3 cellular contexts compared by ENCODE assay signal in genomic region chr14:54771411-54772027, GRCh38.
TF ChIP-seq lines count a peak whose summit lies in the region.

No MANE protein-coding gene starts in this region.

TF ChIP-seq in IMR-90, 13 proteins besides CTCF, POLR2A, EP300 and RAD21:
- TF ChIP-seq NFE2L2 (IDR thresholded peaks at IDR 0.05; ENCODE audit: low read depth, low read length) (no peak), BHLHE40 (IDR thresholded peaks at IDR 0.05; ENCODE audit: low read depth, low read length) (no peak), CEBPB (IDR thresholded peaks at IDR 0.05; ENCODE audit: low read depth, low read length) (no peak), CHD1 (IDR thresholded peaks at IDR 0.05; ENCODE audit: low read depth, low read length) (no peak), FOS (IDR thresholded peaks at IDR 0.05; ENCODE audit: low read depth, low read length) (no peak)

TF ChIP-seq in K562, 482 proteins besides CTCF, POLR2A, EP300 and RAD21 (continues in another document):
- TF ChIP-seq ZNF79 (CRISPR knock-in tag; IDR thresholded peaks at IDR 0.05; ENCODE audit: low read depth) (no peak), BRF1 (IDR thresholded peaks at IDR 0.05; ENCODE audit: borderline replicate concordance, extremely low read depth, insufficient read length) (no peak), POLR2AphosphoS2 (IDR thresholded peaks at IDR 0.05; ENCODE audit: low read length) (no peak), PHB2 (IDR thresholded peaks at IDR 0.05; ENCODE audit: low read depth) (no peak), NR2C1 (IDR thresholded peaks at IDR 0.05) (peak; percentile 82), NR2C1 (tag; IDR thresholded peaks at IDR 0.05) (peak; percentile 87), BCLAF1 (IDR thresholded peaks at IDR 0.05; ENCODE audit: borderline replicate concordance in 1 of 2, control insufficient read depth in 1 of 2, low read depth in 2 of 2, low read length in 1 of 2) (no peak), TAF15 (IDR thresholded peaks at IDR 0.05; ENCODE audit: low read depth, low read length) (no peak), MEIS2 (IDR thresholded peaks at IDR 0.05; ENCODE audit: partially characterized antibody) (no peak), NR2C2 (CRISPR knock-in tag; IDR thresholded peaks at IDR 0.05) (no peak), NR2C2 (tag; IDR thresholded peaks at IDR 0.05) (peak; percentile 39; the same call in 1 of the 2 replicates), KLF6 (CRISPR knock-in tag; IDR thresholded peaks at IDR 0.05; ENCODE audit: borderline replicate concordance) (no peak), ZNF707 (CRISPR knock-in tag; conservative IDR thresholded peaks at IDR 0.05) (no peak), CHAMP1 (IDR thresholded peaks at IDR 0.05) (no peak), BRD4 (IDR thresholded peaks at IDR 0.05) (no peak), ZNF76 (CRISPR knock-in tag; IDR thresholded peaks at IDR 0.05; ENCODE audit: borderline replicate concordance) (no peak), HDAC2 (IDR thresholded peaks at IDR 0.05) (no peak), NFYB (IDR thresholded peaks at IDR 0.05; ENCODE audit: extremely low read depth, insufficient read length) (peak; percentile 31)
- TF ChIP-seq, protein P1, sequence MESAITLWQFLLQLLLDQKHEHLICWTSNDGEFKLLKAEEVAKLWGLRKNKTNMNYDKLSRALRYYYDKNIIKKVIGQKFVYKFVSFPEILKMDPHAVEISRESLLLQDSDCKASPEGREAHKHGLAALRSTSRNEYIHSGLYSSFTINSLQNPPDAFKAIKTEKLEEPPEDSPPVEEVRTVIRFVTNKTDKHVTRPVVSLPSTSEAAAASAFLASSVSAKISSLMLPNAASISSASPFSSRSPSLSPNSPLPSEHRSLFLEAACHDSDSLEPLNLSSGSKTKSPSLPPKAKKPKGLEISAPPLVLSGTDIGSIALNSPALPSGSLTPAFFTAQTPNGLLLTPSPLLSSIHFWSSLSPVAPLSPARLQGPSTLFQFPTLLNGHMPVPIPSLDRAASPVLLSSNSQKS (CRISPR knock-in tag; IDR thresholded peaks at IDR 0.05), result no peak

TF ChIP-seq in SK-N-SH treated with all-trans-retinoic acid at 6 μM for 48 hours, 23 proteins besides CTCF, POLR2A, EP300 and RAD21:
- TF ChIP-seq ZFP3 (CRISPR knock-in tag; IDR thresholded peaks at IDR 0.05), result no peak
- no peak for TF ChIP-seq CSDC2 (CRISPR knock-in tag; IDR thresholded peaks at IDR 0.05)
- TF ChIP-seq, protein P2, sequence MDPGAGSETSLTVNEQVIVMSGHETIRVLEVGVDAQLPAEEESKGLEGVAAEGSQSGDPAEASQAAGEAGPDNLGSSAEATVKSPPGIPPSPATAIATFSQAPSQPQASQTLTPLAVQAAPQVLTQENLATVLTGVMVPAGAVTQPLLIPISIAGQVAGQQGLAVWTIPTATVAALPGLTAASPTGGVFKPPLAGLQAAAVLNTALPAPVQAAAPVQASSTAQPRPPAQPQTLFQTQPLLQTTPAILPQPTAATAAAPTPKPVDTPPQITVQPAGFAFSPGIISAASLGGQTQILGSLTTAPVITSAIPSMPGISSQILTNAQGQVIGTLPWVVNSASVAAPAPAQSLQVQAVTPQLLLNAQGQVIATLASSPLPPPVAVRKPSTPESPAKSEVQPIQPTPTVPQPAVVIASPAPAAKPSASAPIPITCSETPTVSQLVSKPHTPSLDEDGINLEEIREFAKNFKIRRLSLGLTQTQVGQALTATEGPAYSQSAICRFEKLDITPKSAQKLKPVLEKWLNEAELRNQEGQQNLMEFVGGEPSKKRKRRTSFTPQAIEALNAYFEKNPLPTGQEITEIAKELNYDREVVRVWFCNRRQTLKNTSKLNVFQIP (CRISPR knock-in tag; IDR thresholded peaks at IDR 0.05; ENCODE audit: borderline replicate concordance, low read depth), result no peak
- TF ChIP-seq ISL1 (CRISPR knock-in tag; IDR thresholded peaks at IDR 0.05), result no peak
- TF ChIP-seq ZC3H10 (CRISPR knock-in tag; IDR thresholded peaks at IDR 0.05), result no peak
- TF ChIP-seq, protein P3, sequence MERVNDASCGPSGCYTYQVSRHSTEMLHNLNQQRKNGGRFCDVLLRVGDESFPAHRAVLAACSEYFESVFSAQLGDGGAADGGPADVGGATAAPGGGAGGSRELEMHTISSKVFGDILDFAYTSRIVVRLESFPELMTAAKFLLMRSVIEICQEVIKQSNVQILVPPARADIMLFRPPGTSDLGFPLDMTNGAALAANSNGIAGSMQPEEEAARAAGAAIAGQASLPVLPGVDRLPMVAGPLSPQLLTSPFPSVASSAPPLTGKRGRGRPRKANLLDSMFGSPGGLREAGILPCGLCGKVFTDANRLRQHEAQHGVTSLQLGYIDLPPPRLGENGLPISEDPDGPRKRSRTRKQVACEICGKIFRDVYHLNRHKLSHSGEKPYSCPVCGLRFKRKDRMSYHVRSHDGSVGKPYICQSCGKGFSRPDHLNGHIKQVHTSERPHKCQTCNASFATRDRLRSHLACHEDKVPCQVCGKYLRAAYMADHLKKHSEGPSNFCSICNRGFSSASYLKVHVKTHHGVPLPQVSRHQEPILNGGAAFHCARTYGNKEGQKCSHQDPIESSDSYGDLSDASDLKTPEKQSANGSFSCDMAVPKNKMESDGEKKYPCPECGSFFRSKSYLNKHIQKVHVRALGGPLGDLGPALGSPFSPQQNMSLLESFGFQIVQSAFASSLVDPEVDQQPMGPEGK (CRISPR knock-in tag; IDR thresholded peaks at IDR 0.05; ENCODE audit: borderline replicate concordance), result no peak
- TF ChIP-seq BACH2 (CRISPR knock-in tag; IDR thresholded peaks at IDR 0.05; ENCODE audit: borderline replicate concordance), result no peak
- no peak for TF ChIP-seq ARNTL (CRISPR knock-in tag; IDR thresholded peaks at IDR 0.05; ENCODE audit: borderline replicate concordance, low read depth)
- TF ChIP-seq, protein P4, sequence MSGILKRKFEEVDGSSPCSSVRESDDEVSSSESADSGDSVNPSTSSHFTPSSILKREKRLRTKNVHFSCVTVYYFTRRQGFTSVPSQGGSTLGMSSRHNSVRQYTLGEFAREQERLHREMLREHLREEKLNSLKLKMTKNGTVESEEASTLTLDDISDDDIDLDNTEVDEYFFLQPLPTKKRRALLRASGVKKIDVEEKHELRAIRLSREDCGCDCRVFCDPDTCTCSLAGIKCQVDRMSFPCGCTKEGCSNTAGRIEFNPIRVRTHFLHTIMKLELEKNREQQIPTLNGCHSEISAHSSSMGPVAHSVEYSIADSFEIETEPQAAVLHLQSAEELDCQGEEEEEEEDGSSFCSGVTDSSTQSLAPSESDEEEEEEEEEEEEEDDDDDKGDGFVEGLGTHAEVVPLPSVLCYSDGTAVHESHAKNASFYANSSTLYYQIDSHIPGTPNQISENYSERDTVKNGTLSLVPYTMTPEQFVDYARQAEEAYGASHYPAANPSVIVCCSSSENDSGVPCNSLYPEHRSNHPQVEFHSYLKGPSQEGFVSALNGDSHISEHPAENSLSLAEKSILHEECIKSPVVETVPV (CRISPR knock-in tag; IDR thresholded peaks at IDR 0.05), result no peak
- TF ChIP-seq TCF4 (CRISPR knock-in tag; IDR thresholded peaks at IDR 0.05; ENCODE audit: borderline replicate concordance), result no peak
- no peak for TF ChIP-seq ESRRG (CRISPR knock-in tag; IDR thresholded peaks at IDR 0.05)
- no peak for TF ChIP-seq SNAI2 (CRISPR knock-in tag; IDR thresholded peaks at IDR 0.05)
- no peak for TF ChIP-seq ZNF70 (CRISPR knock-in tag; IDR thresholded peaks at IDR 0.05)
- no peak for TF ChIP-seq ZNF8 (CRISPR knock-in tag; IDR thresholded peaks at IDR 0.05)
- TF ChIP-seq GLIS3 (CRISPR knock-in tag; IDR thresholded peaks at IDR 0.05), result no peak
- TF ChIP-seq TOX (CRISPR knock-in tag; IDR thresholded peaks at IDR 0.05; ENCODE audit: borderline replicate concordance), result no peak
- no peak for TF ChIP-seq ZNF565 (CRISPR knock-in tag; conservative IDR thresholded peaks at IDR 0.05; ENCODE audit: low read depth)
- TF ChIP-seq RARB (CRISPR knock-in tag; IDR thresholded peaks at IDR 0.05), result no peak
- TF ChIP-seq PPARA (CRISPR knock-in tag; IDR thresholded peaks at IDR 0.05; ENCODE audit: borderline replicate concordance), result no peak
- no peak for TF ChIP-seq OSR1 (CRISPR knock-in tag; IDR thresholded peaks at IDR 0.05)
